Comparison of ENCODE assay signal across 7 cellular contexts in genomic region chr3:154745122-154745521, GRCh38.
"Had no signal": no experiment of that assay in that cellular context is flagged by ENCODE, and none has a peak within 500 bp of the region (broad histone marks: within the 10 kb centered on the region; RNA-seq: fewer than 3 reads in every experiment).

No MANE protein-coding gene starts in this region.

- H3K36me3 Mint-ChIP-seq: IgD-negative memory B cell had no signal

- H3K27ac Mint-ChIP-seq: IgD-negative memory B cell had no signal

- FAIRE-seq: HepG2, HTR-8/SVneo had no signal

- H3K4me1 Mint-ChIP-seq: IgD-negative memory B cell had no signal

- H3K27me3 Mint-ChIP-seq: IgD-negative memory B cell had no signal

- H3K27ac ChIP-seq: HL-60, KMS-11 had no signal

- H3K4me3 Mint-ChIP-seq: IgD-negative memory B cell had no signal

- ATAC-seq: HepG2 had no signal

- DNase-seq: IMR-90, KG1 had no signal

- H3K9ac ChIP-seq: KMS-11 had no signal

- H3K4me2 ChIP-seq: KMS-11 had no signal
